8 cellular contexts compared by ENCODE assay signal in genomic region chr17:50346313-50347086, GRCh38. TPM values are rescaled to one million over a fixed set of nuclear protein-coding genes. Genes with fewer than 3 reads are reported as not detected.
DNase-seq lines count a peak whose midpoint lies in the region; ATAC-seq and TF ChIP-seq lines count a peak whose summit lies in the region.

No MANE protein-coding gene starts in this region.

- DNase-seq in G401 (ENCODE audit: low spot score), result peak; percentile 25
- no peak for DNase-seq in IMR-90
- DNase-seq in activated CD8-positive, alpha-beta T cell treated with anti-CD3 and anti-CD28 coated beads, Interleukin-2, amount 10 ng/mL, durations not matched to agents 7 days and 5 days, result peak; percentile 64
- no peak for DNase-seq in fibroblast of lung (ENCODE audit: low read depth in 2 of 2)
- no peak for DNase-seq in type B pancreatic cell (ENCODE audit: extremely low spot score, unreplicated experiment)
- DNase-seq in hippocampal formation (lab: John Stamatoyannopoulos, UW), result no peak

- H3K9ac ChIP-seq in IMR-90 (ENCODE audit: low read depth, low read length), result peak overlapping the region; percentile 89
- peak overlapping the region; percentile 77 for H3K9ac ChIP-seq in fibroblast of lung (ENCODE audit: insufficient read depth, low read length)

- ATAC-seq in GM21528 (IDR thresholded peaks at IDR 0.05; ENCODE audit: low FRiP score, unreplicated experiment) (peak; percentile 55), IMR-90 (ENCODE audit: low read depth) (peak; percentile 59)
- ATAC-seq in activated CD8-positive, alpha-beta T cell treated with anti-CD3 and anti-CD28 coated beads, Interleukin-2, amount 10 ng/mL, durations not matched to agents 7 days and 5 days, result peak; percentile 74

- H4K91ac ChIP-seq in IMR-90 (ENCODE audit: insufficient read depth, low read depth, low read length), result peak overlapping the region; percentile 82

- peak overlapping the region; percentile 62; the same call in 1 of the 2 replicates for H3K23ac ChIP-seq in IMR-90 (ENCODE audit: low read depth, low read length)

- no peak overlapping the region; the same call in 2 of the 3 replicates for H2BK15ac ChIP-seq in IMR-90 (ENCODE audit: low read depth, low read length)

- 0 out of 2 replicates have a peak, but pooled peaks cover 2% of the 10 kb centered on the region for H3K27me3 ChIP-seq in IMR-90 (ENCODE audit: control insufficient read depth, insufficient read depth, low read length)
- peaks cover 2% of the 10 kb centered on the region for H3K27me3 ChIP-seq in fibroblast of lung (ENCODE audit: control insufficient read depth, insufficient read depth, low read length)
- H3K27me3 ChIP-seq in neuron (ENCODE audit: insufficient read depth, low read length), result peaks cover 7% of the 10 kb centered on the region

- peaks cover 19% of the 10 kb centered on the region for H3K4me1 ChIP-seq in IMR-90 (ENCODE audit: control insufficient read depth, insufficient read depth, low read length)
- peaks cover 9% of the 10 kb centered on the region for H3K4me1 ChIP-seq in fibroblast of lung (ENCODE audit: control insufficient read depth, extremely low read depth, insufficient read depth, low read length)
- H3K4me1 ChIP-seq in neuron (ENCODE audit: insufficient read depth, low read length), result peaks cover 24% of the 10 kb centered on the region

- H2AK5ac ChIP-seq in IMR-90 (ENCODE audit: low read depth, low read length), result peak overlapping the region; percentile 60

- dilution Hi-C loops in IMR-90 (cut with HindIII; ENCODE audit: low sequenced_read_pairs, unreplicated experiment), result no loop called here

- 1% methylated on average over 24 of the region's 55 CpGs; no CpG with 5 or more reads in 1 of the 2 experiments for WGBS in IMR-90 (ENCODE audit: extremely low coverage in 2 of 2, insufficient read length in 1 of 2), 2 experiments

- H3K36me3 Mint-ChIP-seq in activated CD8-positive, alpha-beta T cell treated with anti-CD3 and anti-CD28 coated beads, Interleukin-2, amount 10 ng/mL, durations not matched to agents 7 days and 5 days (ENCODE audit: low read depth), result peaks cover 3% of the 10 kb centered on the region
- peaks cover under 1% of the 10 kb centered on the region for H3K36me3 Mint-ChIP-seq in type B pancreatic cell

- no peak overlapping the region for H2BK20ac ChIP-seq in IMR-90 (ENCODE audit: low read depth, low read length)

- peak overlapping the region; percentile 28; the same call in 1 of the 2 replicates for H4K5ac ChIP-seq in IMR-90 (ENCODE audit: low read depth, low read length)

- peaks cover 13% of the 10 kb centered on the region for H3K79me2 ChIP-seq in fibroblast of lung (ENCODE audit: control insufficient read depth, insufficient read depth, low read length)

- TF ChIP-seq CTCF in IMR-90 (conservative IDR thresholded peaks at IDR 0.05; ENCODE audit: low read depth, low read length) (no peak), fibroblast of lung (conservative IDR thresholded peaks at IDR 0.05 in 1 of 2, IDR thresholded peaks at IDR 0.05 in 1 of 2; ENCODE audit: low read depth in 1 of 2, low read length in 2 of 2) (no peak), type B pancreatic cell (conservative IDR thresholded peaks at IDR 0.05) (no peak)

- BruUV-seq in IMR-90 (replicated peaks; lab: Mats Ljungman, UMichigan), result no TSS peak

- H3K27ac Mint-ChIP-seq in activated CD8-positive, alpha-beta T cell treated with anti-CD3 and anti-CD28 coated beads, Interleukin-2, amount 10 ng/mL, durations not matched to agents 7 days and 5 days, result peak overlapping the region; percentile 89
- H3K27ac Mint-ChIP-seq in type B pancreatic cell, result no peak overlapping the region

- no peaks in the 10 kb centered on the region for H3K9me3 Mint-ChIP-seq in activated CD8-positive, alpha-beta T cell treated with anti-CD3 and anti-CD28 coated beads, Interleukin-2, amount 10 ng/mL, durations not matched to agents 7 days and 5 days (ENCODE audit: insufficient read depth)
- no peaks in the 10 kb centered on the region for H3K9me3 Mint-ChIP-seq in type B pancreatic cell

- H3K27me3 Mint-ChIP-seq in activated CD8-positive, alpha-beta T cell treated with anti-CD3 and anti-CD28 coated beads, Interleukin-2, amount 10 ng/mL, durations not matched to agents 7 days and 5 days (ENCODE audit: low read depth), result no peaks in the 10 kb centered on the region
- H3K27me3 Mint-ChIP-seq in type B pancreatic cell, result peaks cover 3% of the 10 kb centered on the region

- peak overlapping the region; percentile 88 for H3K4ac ChIP-seq in IMR-90 (ENCODE audit: low read depth, low read length)

- H3K9me3 ChIP-seq in IMR-90 (ENCODE audit: control insufficient read depth, insufficient read depth, low read length), result no peaks in the 10 kb centered on the region
- H3K9me3 ChIP-seq in fibroblast of lung (ENCODE audit: control insufficient read depth, insufficient read depth, low read depth, low read length), result no peaks in the 10 kb centered on the region
- no peaks in the 10 kb centered on the region for H3K9me3 ChIP-seq in neuron (ENCODE audit: low read length)

- H3K27ac ChIP-seq in IMR-90 (ENCODE audit: insufficient read depth, low read length) (peak overlapping the region; percentile 81), fibroblast of lung (ENCODE audit: insufficient read depth, low read length) (peak overlapping the region; percentile 58)

- H3K14ac ChIP-seq in IMR-90 (replicated peaks; ENCODE audit: low read depth, low read length), result peak overlapping the region; percentile 88

- in situ Hi-C loops in G401 (cut with HindIII; ENCODE audit: low sequenced_read_pairs) (no loop called here), IMR-90 (cut with MboI; ENCODE audit: low sequenced_read_pairs) (no loop called here)

- peak overlapping the region; percentile 95 for H3K4me3 ChIP-seq in IMR-90 (ENCODE audit: insufficient read depth, low read depth, low read length)
- peak overlapping the region; percentile 75 to 92 (median 88) for H3K4me3 ChIP-seq in fibroblast of lung (replicated peaks in 1 of 4; ENCODE audit: control extremely low read depth in 1 of 4, insufficient read depth in 1 of 4, low read depth in 3 of 4, low read length in 4 of 4)
- peak overlapping the region; percentile 92 for H3K4me3 ChIP-seq in neuron (ENCODE audit: low read length)

- no peak for TF ChIP-seq RAD21 in IMR-90 (IDR thresholded peaks at IDR 0.05; ENCODE audit: low read length)

- H3K4me2 ChIP-seq in IMR-90 (ENCODE audit: low read depth, low read length) (peak overlapping the region; percentile 87), fibroblast of lung (ENCODE audit: extremely low read depth, insufficient read depth, low read length) (peak overlapping the region; percentile 93)

- peaks cover 47% of the 10 kb centered on the region for H3K4me1 Mint-ChIP-seq in activated CD8-positive, alpha-beta T cell treated with anti-CD3 and anti-CD28 coated beads, Interleukin-2, amount 10 ng/mL, durations not matched to agents 7 days and 5 days (ENCODE audit: low read depth)
- peaks cover 16% of the 10 kb centered on the region for H3K4me1 Mint-ChIP-seq in type B pancreatic cell (ENCODE audit: unreplicated experiment)

- peaks cover 38 to 54% of the 10 kb centered on the region in 2 experiments for H3K79me1 ChIP-seq in IMR-90 (ENCODE audit: low read depth in 1 of 2, low read length in 2 of 2)

- H2BK5ac ChIP-seq in IMR-90 (ENCODE audit: low read depth, low read length, poor library complexity, severe bottlenecking), result peak overlapping the region; percentile 82

- peak overlapping the region; percentile 42; the same call in 1 of the 2 replicates for H3K18ac ChIP-seq in IMR-90 (ENCODE audit: low read depth, low read length)

- peaks cover 28% of the 10 kb centered on the region for H3K9me1 ChIP-seq in IMR-90 (ENCODE audit: insufficient read depth, low read length)

- peak; percentile 9; the same call in 1 of the 2 replicates for TF ChIP-seq POLR2A in IMR-90 (IDR thresholded peaks at IDR 0.05; ENCODE audit: low read depth, low read length)

- H3K56ac ChIP-seq in IMR-90 (ENCODE audit: extremely low read depth, insufficient read depth, low read length), result 0 out of 2 replicates have a peak overlapping the region, but pooled peaks have one; percentile 39

- no peaks in the 10 kb centered on the region for H3K36me3 ChIP-seq in IMR-90 (ENCODE audit: control insufficient read depth, insufficient read depth, low read length)
- peaks cover 2% of the 10 kb centered on the region for H3K36me3 ChIP-seq in fibroblast of lung (ENCODE audit: control insufficient read depth, insufficient read depth, low read length)
- H3K36me3 ChIP-seq in neuron (ENCODE audit: insufficient read depth, low read length), result no peaks in the 10 kb centered on the region

- H2BK120ac ChIP-seq in IMR-90 (ENCODE audit: low read depth, low read length), result no peak overlapping the region; the same call in 1 of the 2 replicates

- H2AFZ ChIP-seq in IMR-90 (replicated peaks; ENCODE audit: low read length, poor library complexity), result peak overlapping the region; percentile 96
- peak overlapping the region; percentile 83 for H2AFZ ChIP-seq in fibroblast of lung (ENCODE audit: low read length)
- no peak overlapping the region for H2AFZ ChIP-seq in neuron (ENCODE audit: low read depth, low read length)

- POLR2A ChIA-PET in IMR-90 (lab: Charles Lee; ENCODE audit: unreplicated experiment), result interaction anchor here (0.5 kb wide), 1 partner anchor 14 kb away, joined by 7 read pairs; no protein-coding TSS in a partner anchor
- POLR2A ChIA-PET in activated CD8-positive, alpha-beta T cell treated with anti-CD3 and anti-CD28 coated beads, Interleukin-2, amount 10 ng/mL, durations not matched to agents 7 days and 5 days (lab: Charles Lee), result interaction anchor here (0.7 to 3.1 kb wide), 9 partner anchors 11 to 149 kb away, joined by 3 to 18 read pairs (median 3); partner anchors contain the start of genes EME1, LRRC59 and MRPL27

- H4K20me1 ChIP-seq in IMR-90 (ENCODE audit: insufficient read depth, low read length), result peaks cover 33% of the 10 kb centered on the region
- no peaks in the 10 kb centered on the region for H4K20me1 ChIP-seq in fibroblast of lung (ENCODE audit: control insufficient read depth, extremely low read depth, insufficient read depth, low read length)

- peak overlapping the region; percentile 66 to 81; a peak in 3 of 4 replicates for H4K8ac ChIP-seq in IMR-90 (ENCODE audit: low read depth in 2 of 2, low read length in 2 of 2)

- H2AK9ac ChIP-seq in IMR-90 (replicated peaks; ENCODE audit: low read depth, low read length, poor library complexity), result peak overlapping the region; percentile 83

- peak overlapping the region; percentile 89 for H3K4me3 Mint-ChIP-seq in activated CD8-positive, alpha-beta T cell treated with anti-CD3 and anti-CD28 coated beads, Interleukin-2, amount 10 ng/mL, durations not matched to agents 7 days and 5 days
- peak overlapping the region; percentile 95 for H3K4me3 Mint-ChIP-seq in type B pancreatic cell

- intact Hi-C loops in IMR-90 (cut with micrococcal nuclease), result no loop called here

- CTCF ChIA-PET in IMR-90 (lab: Yijun Ruan, JAX), result interaction anchor here (0.5 to 1.0 kb wide), 2 partner anchors 14 to 753 kb away, joined by 3 to 6 read pairs; no protein-coding TSS in a partner anchor
- CTCF ChIA-PET in activated CD8-positive, alpha-beta T cell treated with anti-CD3 and anti-CD28 coated beads, Interleukin-2, amount 10 ng/mL, durations not matched to agents 7 days and 5 days (lab: Charles Lee), result interaction anchor here (1.0 to 5.0 kb wide), 4 partner anchors 13 to 51 kb away, joined by 3 to 43 read pairs (median 6); partner anchors contain the start of gene LRRC59

RNA-seq across cellular contexts. Expression of gene XYLT2, which starts 0.6 kb away (rescaled TPM):
- total RNA-seq in G401 (2014; rRNA removed; shearing (Covaris generic)), result 31.5 and 33.5 TPM in 2 replicates
- total RNA-seq in IMR-90 (2012; rRNA removed), result 31.9 and 35.0 TPM in 2 replicates
- polyA plus RNA-seq in IMR-90 (2012; rRNA removed), result 27.7 and 35.7 TPM in 2 replicates
- 20.7 and 31.6 TPM in 2 replicates for polyA plus RNA-seq in IMR-90 (2012; cell fraction: cytosol; rRNA removed)
- 39.1 and 85.9 TPM in 2 replicates for polyA plus RNA-seq in IMR-90 (2012; cell fraction: nucleus; rRNA removed; ENCODE audit: low replicate concordance)
- total RNA-seq in activated CD8-positive, alpha-beta T cell treated with anti-CD3 and anti-CD28 coated beads, Interleukin-2, amount 10 ng/mL, durations not matched to agents 7 days and 5 days, result 10 to 100 TPM; 24.7 to 26.0 TPM
- total RNA-seq in fibroblast of lung, result 32.9 and 43.9 TPM in 2 replicates
- polyA plus RNA-seq in fibroblast of lung, result 11.3 and 12.7 TPM in 2 replicates
- 22.4 and 22.7 TPM in 2 replicates for polyA plus RNA-seq in fibroblast of lung (2012)
- polyA minus RNA-seq in fibroblast of lung (ENCODE audit: low replicate concordance), result 40.4 and 49.9 TPM in 2 replicates
- 23.5 and 38.8 TPM in 2 replicates for total RNA-seq in type B pancreatic cell (ENCODE audit: low replicate concordance)

RNA-seq across cellular contexts. Expression of gene MRPL27, which starts 26.5 kb away (rescaled TPM):
- 69.9 and 84.5 TPM in 2 replicates for total RNA-seq in G401 (2014; rRNA removed; shearing (Covaris generic))
- 152 and 202 TPM in 2 replicates for total RNA-seq in IMR-90 (2012; rRNA removed)
- polyA plus RNA-seq in IMR-90 (2012; rRNA removed), result 156 and 176 TPM in 2 replicates
- polyA plus RNA-seq in IMR-90 (2012; cell fraction: cytosol; rRNA removed), result 138 and 201 TPM in 2 replicates
- 60.7 and 89.8 TPM in 2 replicates for polyA plus RNA-seq in IMR-90 (2012; cell fraction: nucleus; rRNA removed; ENCODE audit: low replicate concordance)
- 10 to 100 TPM; 81.0 to 85.4 TPM for total RNA-seq in activated CD8-positive, alpha-beta T cell treated with anti-CD3 and anti-CD28 coated beads, Interleukin-2, amount 10 ng/mL, durations not matched to agents 7 days and 5 days
- total RNA-seq in fibroblast of lung, result 43.4 and 53.3 TPM in 2 replicates
- 113 and 142 TPM in 2 replicates for polyA plus RNA-seq in fibroblast of lung
- 118 and 141 TPM in 2 replicates for polyA plus RNA-seq in fibroblast of lung (2012)
- 33.3 and 59.7 TPM in 2 replicates for polyA minus RNA-seq in fibroblast of lung (ENCODE audit: low replicate concordance)
- total RNA-seq in type B pancreatic cell (ENCODE audit: low replicate concordance), result 66.6 and 76.9 TPM in 2 replicates

RNA-seq across cellular contexts. Expression of gene EME1, which starts 26.5 kb away (rescaled TPM):
- 6.6 and 21.6 TPM in 2 replicates for total RNA-seq in G401 (2014; rRNA removed; shearing (Covaris generic))
- total RNA-seq in IMR-90 (2012; rRNA removed) (8.9 and 9.1 TPM in 2 replicates), fibroblast of lung (0.51 and 2.3 TPM in 2 replicates), type B pancreatic cell (ENCODE audit: low replicate concordance) (6.2 and 18.7 TPM in 2 replicates)
- polyA plus RNA-seq in IMR-90 (2012; rRNA removed) (9.4 and 10.1 TPM in 2 replicates), fibroblast of lung (2.7 and 9.3 TPM in 2 replicates)
- 1.4 and 4.8 TPM in 2 replicates for polyA plus RNA-seq in IMR-90 (2012; cell fraction: cytosol; rRNA removed)
- 20.8 and 44.5 TPM in 2 replicates for polyA plus RNA-seq in IMR-90 (2012; cell fraction: nucleus; rRNA removed; ENCODE audit: low replicate concordance)
- total RNA-seq in activated CD8-positive, alpha-beta T cell treated with anti-CD3 and anti-CD28 coated beads, Interleukin-2, amount 10 ng/mL, durations not matched to agents 7 days and 5 days, result 10 to 100 TPM; 23.5 to 27.8 TPM
- polyA plus RNA-seq in fibroblast of lung (2012), result 2.5 and 8.0 TPM in 2 replicates
- 1.4 and 5.4 TPM in 2 replicates for polyA minus RNA-seq in fibroblast of lung (ENCODE audit: low replicate concordance)

RNA-seq across cellular contexts. Expression of gene LRRC59, which starts 50.8 kb away (rescaled TPM):
- 150 and 182 TPM in 2 replicates for total RNA-seq in G401 (2014; rRNA removed; shearing (Covaris generic))
- total RNA-seq in IMR-90 (2012; rRNA removed) (233 and 241 TPM in 2 replicates), fibroblast of lung (83.2 and 88.7 TPM in 2 replicates), type B pancreatic cell (ENCODE audit: low replicate concordance) (75.3 and 104 TPM in 2 replicates)
- polyA plus RNA-seq in IMR-90 (2012; rRNA removed) (134 and 139 TPM in 2 replicates), fibroblast of lung (142 and 167 TPM in 2 replicates)
- 90.9 and 114 TPM in 2 replicates for polyA plus RNA-seq in IMR-90 (2012; cell fraction: cytosol; rRNA removed)
- polyA plus RNA-seq in IMR-90 (2012; cell fraction: nucleus; rRNA removed; ENCODE audit: low replicate concordance), result 56.5 and 96.2 TPM in 2 replicates
- total RNA-seq in activated CD8-positive, alpha-beta T cell treated with anti-CD3 and anti-CD28 coated beads, Interleukin-2, amount 10 ng/mL, durations not matched to agents 7 days and 5 days, result 10 to 100 TPM; 77.7 to 77.9 TPM
- polyA plus RNA-seq in fibroblast of lung (2012), result 172 and 215 TPM in 2 replicates
- 133 and 188 TPM in 2 replicates for polyA minus RNA-seq in fibroblast of lung (ENCODE audit: low replicate concordance)

Comparison
In these comparisons a context has a peak if more than half of its experiments do, and no peak if none do; other contexts are left out.
1. DNase-seq: peak in G401 (single experiment) and activated CD8-positive, alpha-beta T cell treated with anti-CD3 and anti-CD28 coated beads, Interleukin-2, amount 10 ng/mL, durations not matched to agents 7 days and 5 days (single experiment); none in IMR-90 (single experiment), fibroblast of lung (0 of 2), type B pancreatic cell (single experiment) and hippocampal formation (0 of 2).
2. Peak in every context shown above with its lines, with median percentiles within 50 percentile points of each other: ATAC-seq and H3K4me3 ChIP-seq.